Comparison of ENCODE assay signal across 16 cellular contexts in the genomic region with DNA sequence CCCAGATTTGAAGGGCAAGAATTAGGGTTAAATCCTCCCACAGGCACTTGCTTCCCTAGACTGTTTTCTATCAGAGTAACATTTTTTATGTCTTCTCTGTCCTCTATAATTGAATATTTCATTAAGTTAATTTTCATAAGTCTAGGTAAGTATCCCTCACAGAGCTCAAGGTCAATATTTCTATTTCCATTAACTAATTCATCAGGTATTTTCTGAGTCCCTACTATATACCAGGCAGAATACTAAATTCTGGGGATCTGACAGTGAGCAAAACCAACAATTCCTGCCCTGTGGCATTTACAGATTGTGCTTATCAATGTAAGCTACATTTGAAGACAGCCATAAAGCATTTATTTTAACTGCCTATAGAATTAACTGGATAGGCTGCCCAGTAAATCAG.
DNase-seq lines count a peak whose midpoint lies in the region; ATAC-seq and TF ChIP-seq lines count a peak whose summit lies in the region.
"Had no signal": no experiment of that assay in that cellular context is flagged by ENCODE, and none has a peak within 500 bp of the region (broad histone marks: within the 10 kb centered on the region; RNA-seq: fewer than 3 reads in every experiment).

No MANE protein-coding gene starts in this region.

- H4K91ac ChIP-seq in IMR-90 (ENCODE audit: insufficient read depth, low read depth, low read length) (no peak overlapping the region), neuronal stem cell (ENCODE audit: low read depth, low read length, poor library complexity) (no peak overlapping the region)

- H3K23ac ChIP-seq in IMR-90 (ENCODE audit: low read depth, low read length) (no peak overlapping the region), neuronal stem cell (ENCODE audit: low read depth, low read length, poor library complexity) (no peak overlapping the region)

- ATAC-seq in IMR-90 (ENCODE audit: low read depth) (no peak), left cardiac atrium (no peak)

- H3K9me3 Mint-ChIP-seq in mesothelial cell of epicardium, result no peaks in the 10 kb centered on the region
- H3K9me3 Mint-ChIP-seq: HFFc6 had no signal

- no peak overlapping the region for H3K56ac ChIP-seq in IMR-90 (ENCODE audit: extremely low read depth, insufficient read depth, low read length)

- H3K4me1 ChIP-seq in IMR-90 (ENCODE audit: control insufficient read depth, insufficient read depth, low read length), result peaks cover under 1% of the 10 kb centered on the region
- peaks cover 5 to 18% of the 10 kb centered on the region in 2 donors for H3K4me1 ChIP-seq in breast epithelium
- H3K4me1 ChIP-seq in uterus, result no peaks in the 10 kb centered on the region
- peaks cover 2 to 9% of the 10 kb centered on the region in 2 donors for H3K4me1 ChIP-seq in neuronal stem cell (ENCODE audit: control insufficient read depth in 2 of 2, insufficient read depth in 1 of 2, low read depth in 1 of 2, low read length in 2 of 2)

- no peaks in the 10 kb centered on the region for H3K79me1 ChIP-seq in IMR-90 (ENCODE audit: low read depth in 1 of 2, low read length in 2 of 2)
- H3K79me1 ChIP-seq in neuronal stem cell (ENCODE audit: low read depth, low read length), result no peaks in the 10 kb centered on the region

- no peak for TF ChIP-seq RAD21 in IMR-90 (IDR thresholded peaks at IDR 0.05; ENCODE audit: low read length)

- H3K4me3 Mint-ChIP-seq in mesothelial cell of epicardium, result no peak overlapping the region
- H3K4me3 Mint-ChIP-seq: HFFc6 had no signal

- H2BK20ac ChIP-seq in IMR-90 (ENCODE audit: low read depth, low read length), result no peak overlapping the region

- no peak overlapping the region for H2BK12ac ChIP-seq in neuronal stem cell (ENCODE audit: low read length)

- TF ChIP-seq CTCF in IMR-90 (conservative IDR thresholded peaks at IDR 0.05; ENCODE audit: low read depth, low read length) (no peak), breast epithelium (IDR thresholded peaks at IDR 0.05) (no peak), mesothelial cell of epicardium (IDR thresholded peaks at IDR 0.05; ENCODE audit: unreplicated experiment) (no peak), uterus (IDR thresholded peaks at IDR 0.05) (no peak)

- H3K27ac Mint-ChIP-seq in mesothelial cell of epicardium, result peak overlapping the region; percentile 68
- H3K27ac Mint-ChIP-seq: HFFc6 had no signal

- H3K27ac ChIP-seq in IMR-90 (ENCODE audit: insufficient read depth, low read length), result no peak overlapping the region
- peak overlapping the region; percentile 52 to 60 for H3K27ac ChIP-seq in breast epithelium
- H3K27ac ChIP-seq in uterus, result peak overlapping the region; percentile 62 to 67
- H3K27ac ChIP-seq in neuronal stem cell (replicated peaks; ENCODE audit: low read length), result no peak overlapping the region
- H3K27ac ChIP-seq: PC-9 had no signal

- H3K14ac ChIP-seq in IMR-90 (replicated peaks; ENCODE audit: low read depth, low read length) (no peak overlapping the region), neuronal stem cell (ENCODE audit: low read length) (no peak overlapping the region)

- CTCF ChIA-PET in IMR-90 (lab: Yijun Ruan, JAX), result interaction anchor here (1.1 kb wide), 1 partner anchor 29 kb away, joined by 3 read pairs; no protein-coding TSS in a partner anchor

- H3K9me1 ChIP-seq in IMR-90 (ENCODE audit: insufficient read depth, low read length), result no peaks in the 10 kb centered on the region

- H3K9ac ChIP-seq in IMR-90 (ENCODE audit: low read depth, low read length), result no peak overlapping the region
- no peak overlapping the region for H3K9ac ChIP-seq in neuronal stem cell (ENCODE audit: low read depth, low read length, poor library complexity)

- H3K36me3 Mint-ChIP-seq in mesothelial cell of epicardium, result peaks cover 2% of the 10 kb centered on the region

- dilution Hi-C loops in IMR-90 (cut with HindIII; ENCODE audit: low sequenced_read_pairs, unreplicated experiment), result no loop called here

- H3K4ac ChIP-seq in IMR-90 (ENCODE audit: low read depth, low read length), result no peak overlapping the region
- no peak overlapping the region for H3K4ac ChIP-seq in neuronal stem cell (ENCODE audit: low read length)

- POLR2A ChIA-PET in IMR-90 (lab: Charles Lee; ENCODE audit: unreplicated experiment), result no interaction called here

- H2AK9ac ChIP-seq in IMR-90 (replicated peaks; ENCODE audit: low read depth, low read length, poor library complexity), result no peak overlapping the region

- H4K20me1 ChIP-seq in IMR-90 (ENCODE audit: insufficient read depth, low read length), result no peaks in the 10 kb centered on the region

- H3K4me3 ChIP-seq in IMR-90 (ENCODE audit: insufficient read depth, low read depth, low read length), result no peak overlapping the region
- no peak overlapping the region for H3K4me3 ChIP-seq in breast epithelium
- no peak overlapping the region for H3K4me3 ChIP-seq in uterus
- H3K4me3 ChIP-seq in neuronal stem cell (ENCODE audit: low read length in 2 of 2), result no peak overlapping the region
- H3K4me3 ChIP-seq: PC-9 had no signal

- no peaks in the 10 kb centered on the region for H3K9me3 ChIP-seq in IMR-90 (ENCODE audit: control insufficient read depth, insufficient read depth, low read length)
- no peaks in the 10 kb centered on the region for H3K9me3 ChIP-seq in breast epithelium
- no peaks in the 10 kb centered on the region for H3K9me3 ChIP-seq in uterus
- H3K9me3 ChIP-seq in neuronal stem cell (replicated peaks in 1 of 2; ENCODE audit: control insufficient read depth in 2 of 2, insufficient read depth in 1 of 2, low read depth in 1 of 2, low read length in 2 of 2), result no peaks in the 10 kb centered on the region
- H3K9me3 ChIP-seq: BE2C had no signal

- no peak overlapping the region for H2AK5ac ChIP-seq in IMR-90 (ENCODE audit: low read depth, low read length)
- H2AK5ac ChIP-seq in neuronal stem cell (ENCODE audit: low read depth, low read length), result no peak overlapping the region

- H2AFZ ChIP-seq in IMR-90 (replicated peaks; ENCODE audit: low read length, poor library complexity) (no peak overlapping the region), neuronal stem cell (ENCODE audit: low read length) (no peak overlapping the region)
- H2AFZ ChIP-seq: PC-9 had no signal

- intact Hi-C loops in IMR-90 (cut with micrococcal nuclease), result no loop called here
- intact Hi-C loops in breast epithelium (cut with DNase I; ENCODE audit: low total_unique reads), result no loop called here
- intact Hi-C loops in uterus (cut with DNase I; ENCODE audit: low total_unique reads), result no loop called here
- intact Hi-C loops in left cardiac atrium (cut with DNase I), result loop anchor here in 1 of 2 donors (5.0 kb wide), 1 partner anchor 136 kb away; no protein-coding TSS in a partner anchor

- H4K5ac ChIP-seq in IMR-90 (ENCODE audit: low read depth, low read length), result no peak overlapping the region

- H4K8ac ChIP-seq in IMR-90 (ENCODE audit: low read depth in 2 of 2, low read length in 2 of 2), result no peak overlapping the region
- H4K8ac ChIP-seq in neuronal stem cell (ENCODE audit: low read depth, low read length), result no peak overlapping the region

- H3K4me1 Mint-ChIP-seq in mesothelial cell of epicardium, result peaks cover 32% of the 10 kb centered on the region

- no peak overlapping the region for H2BK15ac ChIP-seq in IMR-90 (ENCODE audit: low read depth, low read length)
- no peak overlapping the region for H2BK15ac ChIP-seq in neuronal stem cell (ENCODE audit: low read length)

- in situ Hi-C loops in IMR-90 (cut with MboI; ENCODE audit: low sequenced_read_pairs), result no loop called here

- no peaks in the 10 kb centered on the region for H3K36me3 ChIP-seq in IMR-90 (ENCODE audit: control insufficient read depth, insufficient read depth, low read length)
- H3K36me3 ChIP-seq in breast epithelium, result no peaks in the 10 kb centered on the region
- H3K36me3 ChIP-seq in uterus, result no peaks in the 10 kb centered on the region
- no peaks in the 10 kb centered on the region for H3K36me3 ChIP-seq in neuronal stem cell (replicated peaks in 1 of 2; ENCODE audit: control insufficient read depth in 2 of 2, insufficient read depth in 2 of 2, low read length in 2 of 2)
- H3K36me3 ChIP-seq: BE2C had no signal

- H3K27me3 Mint-ChIP-seq in mesothelial cell of epicardium (ENCODE audit: low read depth), result no peaks in the 10 kb centered on the region

- H2BK5ac ChIP-seq in IMR-90 (ENCODE audit: low read depth, low read length, poor library complexity, severe bottlenecking) (no peak overlapping the region), neuronal stem cell (ENCODE audit: low read length) (no peak overlapping the region)

- H3K4me2 ChIP-seq in IMR-90 (ENCODE audit: low read depth, low read length), result no peak overlapping the region
- no peak overlapping the region for H3K4me2 ChIP-seq in neuronal stem cell (ENCODE audit: insufficient read depth, low read length, poor library complexity, severe bottlenecking)
- H3K4me2 ChIP-seq: PC-9 had no signal

- peak overlapping the region; percentile 27; the same call in 1 of the 2 replicates for H3K18ac ChIP-seq in IMR-90 (ENCODE audit: low read depth, low read length)
- no peak overlapping the region for H3K18ac ChIP-seq in neuronal stem cell (ENCODE audit: low read length)

- H3K27me3 ChIP-seq in IMR-90 (ENCODE audit: control insufficient read depth, insufficient read depth, low read length) (no peaks in the 10 kb centered on the region), breast epithelium (no peaks in the 10 kb centered on the region), uterus (no peaks in the 10 kb centered on the region), neuronal stem cell (ENCODE audit: control insufficient read depth in 3 of 3, insufficient read depth in 3 of 3, low read depth in 1 of 3, low read length in 3 of 3) (peaks cover 0 to 3% (median 0%) of the 10 kb centered on the region in 3 experiments)
- H3K27me3 ChIP-seq: BE2C had no signal

- TF ChIP-seq POLR2A in IMR-90 (IDR thresholded peaks at IDR 0.05; ENCODE audit: low read depth, low read length) (no peak), breast epithelium (IDR thresholded peaks at IDR 0.05) (no peak), uterus (IDR thresholded peaks at IDR 0.05) (no peak)

- no TSS peak for BruUV-seq in IMR-90 (replicated peaks; lab: Mats Ljungman, UMichigan)

- DNase-seq in IMR-90, result no peak
- no peak for DNase-seq in breast epithelium (ENCODE audit: low spot score in 2 of 2)
- DNase-seq in mesothelial cell of epicardium (ENCODE audit: low spot score in 2 of 2, unreplicated experiment in 2 of 2), result no peak
- no peak for DNase-seq in uterus
- DNase-seq in neuronal stem cell (ENCODE audit: low spot score), result no peak
- no peak for DNase-seq in left cardiac atrium
- no peak for DNase-seq in NCI-H510A treated with DMSO at 0.1 percent for 48 hours (lab: John Stamatoyannopoulos, UW)
- DNase-seq: BE2C, GF-D8, HFFc6, NCI-H1092, NCI-H1436, NCI-H187 treated with DMSO at 0.1 percent for 48 hours, NCI-H2107, PC-9, SHP77 treated with DMSO at 0.1 percent for 48 hours had no signal

- H2BK120ac ChIP-seq in IMR-90 (ENCODE audit: low read depth, low read length) (no peak overlapping the region; the same call in 1 of the 2 replicates), neuronal stem cell (ENCODE audit: low read depth, low read length) (no peak overlapping the region)

Comparison
In these comparisons a context has a peak if more than half of its experiments do, and no peak if none do; other contexts are left out.
1. H3K27ac ChIP-seq: peak in breast epithelium (2 of 2) and uterus (2 of 2); none in IMR-90 (single experiment) and neuronal stem cell (single experiment).